Comparison of ENCODE assay signal across 8 cellular contexts in the genomic region with DNA sequence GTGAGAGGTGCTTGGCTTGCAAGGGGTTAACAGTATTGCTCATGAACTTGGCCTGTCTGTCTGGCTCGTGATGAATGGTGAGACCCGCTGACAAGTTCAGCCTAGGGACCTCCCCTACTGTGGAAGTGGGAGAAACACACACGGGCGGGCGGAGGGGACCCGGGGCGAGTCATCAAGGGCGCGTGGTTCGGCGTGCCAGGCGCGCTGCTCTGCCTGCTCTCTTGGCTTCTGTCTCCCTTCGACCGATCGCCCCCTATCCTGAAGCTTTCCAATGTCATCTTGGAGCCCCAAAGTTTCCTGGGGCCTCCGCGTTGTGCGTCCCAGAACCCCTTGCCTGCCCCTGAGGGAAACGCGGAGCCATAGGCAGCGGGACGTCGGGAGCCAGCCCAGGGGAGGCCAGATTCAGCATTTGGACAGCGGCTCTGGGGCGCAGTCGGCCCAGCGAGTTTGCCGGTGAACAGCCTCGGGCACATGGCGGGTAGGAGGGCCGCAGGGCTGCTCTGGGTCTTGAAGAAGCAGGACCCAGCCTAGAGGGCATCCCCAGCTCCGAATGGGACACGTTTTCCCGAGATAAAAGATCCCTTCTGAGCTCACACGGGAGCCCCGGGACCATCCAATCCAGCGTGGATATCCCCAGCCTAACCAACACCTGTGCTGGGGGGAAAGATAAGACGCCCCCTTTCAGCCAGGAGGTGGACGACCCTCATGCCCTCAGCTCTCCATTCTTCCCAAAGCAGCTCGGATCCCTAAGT. TPM values are rescaled to one million over a fixed set of nuclear protein-coding genes. Genes with fewer than 3 reads are reported as not detected.
DNase-seq lines count a peak whose midpoint lies in the region; ATAC-seq and TF ChIP-seq lines count a peak whose summit lies in the region.

No MANE protein-coding gene starts in this region.

- no peaks in the 10 kb centered on the region for H3K9me3 Mint-ChIP-seq in activated T-helper 2 cell treated with anti-CD3 and anti-CD28 coated beads, Interferon-gamma antibody, Interleukin-2, Interleukin-4, amounts not matched to agents 10 μg/mL and 5 μg/mL and 100 μg/mL, durations not matched to agents 14 hours and 24 hours and 36 hours

- peaks cover 81% of the 10 kb centered on the region for H3K27me3 Mint-ChIP-seq in activated T-helper 2 cell treated with anti-CD3 and anti-CD28 coated beads, Interferon-gamma antibody, Interleukin-2, Interleukin-4, amounts not matched to agents 10 μg/mL and 5 μg/mL and 100 μg/mL, durations not matched to agents 14 hours and 24 hours and 36 hours (ENCODE audit: low read depth)

- no peak for TF ChIP-seq CTCF in foreskin fibroblast (IDR thresholded peaks at IDR 0.05; ENCODE audit: low read depth, low read length)

- intact Hi-C loops in Right ventricle myocardium superior (cut with DNase I) (no loop called here), Right ventricle myocardium inferior (cut with DNase I) (no loop called here)
- intact Hi-C loops in activated T-helper 2 cell treated with anti-CD3 and anti-CD28 coated beads, Interferon-gamma antibody, Interleukin-2, Interleukin-4, amounts not matched to agents 10 μg/mL and 5 μg/mL and 100 μg/mL, durations not matched to agents 14 hours and 24 hours and 36 hours (cut with micrococcal nuclease): no loop called here

- H3K4me3 ChIP-seq in foreskin fibroblast (ENCODE audit: low read depth in 1 of 2, low read length in 2 of 2): no peak overlapping the region

- peak; percentile 72 for DNase-seq in Right ventricle myocardium superior
- DNase-seq in Right ventricle myocardium inferior (ENCODE audit: missing footprints): no peak
- DNase-seq in RKO (ENCODE audit: low spot score): peak; percentile 56
- DNase-seq in activated T-helper 2 cell treated with anti-CD3 and anti-CD28 coated beads, Interferon-gamma antibody, Interleukin-2, Interleukin-4, amounts not matched to agents 10 μg/mL and 5 μg/mL and 100 μg/mL, durations not matched to agents 14 hours and 24 hours and 36 hours (ENCODE audit: low spot score): peak; percentile 49
- peak; percentile 42 to 82 for DNase-seq in foreskin fibroblast
- DNase-seq in pulmonary artery endothelial cell (ENCODE audit: low read depth, low spot score): peak; percentile 24
- DNase-seq in NCI-H774 (lab: John Stamatoyannopoulos, UW): no peak

- H3K4me3 Mint-ChIP-seq in activated T-helper 2 cell treated with anti-CD3 and anti-CD28 coated beads, Interferon-gamma antibody, Interleukin-2, Interleukin-4, amounts not matched to agents 10 μg/mL and 5 μg/mL and 100 μg/mL, durations not matched to agents 14 hours and 24 hours and 36 hours (ENCODE audit: low read depth): no peak overlapping the region

- no peaks in the 10 kb centered on the region for H3K36me3 Mint-ChIP-seq in activated T-helper 2 cell treated with anti-CD3 and anti-CD28 coated beads, Interferon-gamma antibody, Interleukin-2, Interleukin-4, amounts not matched to agents 10 μg/mL and 5 μg/mL and 100 μg/mL, durations not matched to agents 14 hours and 24 hours and 36 hours (ENCODE audit: low read depth)

- ATAC-seq in Right ventricle myocardium superior (ENCODE audit: poor library complexity): peak; percentile 75
- ATAC-seq in Right ventricle myocardium inferior: no peak
- no peak for ATAC-seq in HG02642 (IDR thresholded peaks at IDR 0.05; ENCODE audit: poor library complexity, unreplicated experiment)

- H3K27ac Mint-ChIP-seq in activated T-helper 2 cell treated with anti-CD3 and anti-CD28 coated beads, Interferon-gamma antibody, Interleukin-2, Interleukin-4, amounts not matched to agents 10 μg/mL and 5 μg/mL and 100 μg/mL, durations not matched to agents 14 hours and 24 hours and 36 hours: no peak overlapping the region

- H3K4me1 Mint-ChIP-seq in activated T-helper 2 cell treated with anti-CD3 and anti-CD28 coated beads, Interferon-gamma antibody, Interleukin-2, Interleukin-4, amounts not matched to agents 10 μg/mL and 5 μg/mL and 100 μg/mL, durations not matched to agents 14 hours and 24 hours and 36 hours (ENCODE audit: low read depth): peaks cover 5% of the 10 kb centered on the region

RNA-seq across cellular contexts. Expression of a gene that starts 27.0 kb away (rescaled TPM):
- total RNA-seq in Right ventricle myocardium superior: 36.9 TPM
- 39.7 TPM for total RNA-seq in Right ventricle myocardium inferior
- 124 and 131 TPM in 2 replicates for total RNA-seq in activated T-helper 2 cell treated with anti-CD3 and anti-CD28 coated beads, Interferon-gamma antibody, Interleukin-2, Interleukin-4, amounts not matched to agents 10 μg/mL and 5 μg/mL and 100 μg/mL, durations not matched to agents 14 hours and 24 hours and 36 hours
- 82.8 and 110 TPM in 2 replicates for total RNA-seq in pulmonary artery endothelial cell

Comparison
In these comparisons a context has a peak if more than half of its experiments do, and no peak if none do; other contexts are left out.
1. DNase-seq: peak in Right ventricle myocardium superior (single experiment), RKO (single experiment), activated T-helper 2 cell treated with anti-CD3 and anti-CD28 coated beads, Interferon-gamma antibody, Interleukin-2, Interleukin-4, amounts not matched to agents 10 μg/mL and 5 μg/mL and 100 μg/mL, durations not matched to agents 14 hours and 24 hours and 36 hours (single experiment), foreskin fibroblast (2 of 2) and pulmonary artery endothelial cell (single experiment); none in Right ventricle myocardium inferior (single experiment) and NCI-H774 (single experiment).